Comparison of ENCODE assay signal across 9 cellular contexts in the genomic region with DNA sequence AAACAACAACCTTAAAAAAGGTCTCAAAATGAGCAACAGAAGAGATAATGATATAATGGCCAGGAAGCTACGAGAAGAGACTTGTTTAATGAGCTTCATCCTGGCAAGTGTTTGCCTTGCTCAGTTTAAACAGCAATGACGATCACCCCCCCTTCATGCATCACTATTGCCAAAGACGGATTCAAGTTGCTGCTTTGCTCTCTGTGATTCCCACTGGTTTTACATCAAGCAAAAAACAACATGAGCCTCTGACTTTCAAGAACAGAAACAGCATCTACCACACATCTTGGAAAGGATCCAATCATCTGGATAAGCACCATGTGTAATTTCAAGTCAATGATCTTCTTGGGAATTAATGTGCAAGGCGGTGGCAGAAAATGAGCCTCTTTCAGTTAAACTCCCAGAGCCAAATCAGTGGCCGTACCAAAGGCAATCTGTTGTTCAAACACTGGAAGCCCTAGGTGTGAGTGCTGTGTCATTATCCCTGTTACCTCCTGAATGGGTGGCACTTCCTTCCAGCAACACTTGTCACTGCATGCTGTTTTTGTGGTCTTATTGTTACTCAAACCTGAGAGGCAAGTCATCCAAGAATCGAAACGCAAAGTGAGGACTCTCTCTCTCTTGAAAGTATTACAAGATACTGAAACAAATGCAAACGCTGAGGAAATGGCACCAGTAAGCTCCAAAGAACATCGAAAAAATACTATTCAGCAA.
A peak's percentile ranks its signal among the peaks of the same experiment; 100 is the strongest.
DNase-seq lines count a peak whose midpoint lies in the region; ATAC-seq, FAIRE-seq and TF ChIP-seq lines count a peak whose summit lies in the region.
"Had no signal": no experiment of that assay in that cellular context is flagged by ENCODE, and none has a peak within 500 bp of the region (broad histone marks: within the 10 kb centered on the region; RNA-seq: fewer than 3 reads in every experiment).

No MANE protein-coding gene starts in this region.

- ATAC-seq in GM21825 (IDR thresholded peaks at IDR 0.05; ENCODE audit: unreplicated experiment) = peak; percentile 67
- peak; percentile 89 for ATAC-seq in stimulated activated naive CD8-positive, alpha-beta T cell treated with anti-CD3 and anti-CD28 coated beads, Interleukin-15, Interleukin-2, amounts not matched to agents 100 U/mL and 50 U/mL, for 24 hours

- TF ChIP-seq CTCF in choroid plexus epithelial cell (conservative IDR thresholded peaks at IDR 0.05; ENCODE audit: low read depth, low read length) (no peak), ascending aorta (IDR thresholded peaks at IDR 0.05) (no peak)

- no peaks in the 10 kb centered on the region for H3K9me3 ChIP-seq in ascending aorta

- no peaks in the 10 kb centered on the region for H3K36me3 ChIP-seq in ascending aorta
- H3K36me3 ChIP-seq: cardiac muscle cell had no signal

- intact Hi-C loops in ascending aorta (cut with DNase I) = no loop called here

- peak; percentile 82 for FAIRE-seq in GM12892 (lab: Jason Lieb, UNC)

- TF ChIP-seq POLR2A in GM12892 (IDR thresholded peaks at IDR 0.05; ENCODE audit: low read depth, low read length) = no peak

- DNase-seq in GM12892 (ENCODE audit: insufficient read length) = peak; percentile 16
- peak; percentile 94 for DNase-seq in NCI-H2171 treated with DMSO at 0.1 percent for 48 hours (lab: John Stamatoyannopoulos, UW)
- DNase-seq in choroid plexus epithelial cell (ENCODE audit: low read depth) = peak; percentile 91
- DNase-seq in stimulated activated naive CD8-positive, alpha-beta T cell treated with anti-CD3 and anti-CD28 coated beads, Interleukin-15, Interleukin-2, amounts not matched to agents 100 U/mL and 50 U/mL, for 24 hours = no peak
- DNase-seq in ascending aorta (ENCODE audit: low spot score in 2 of 2) = no peak
- DNase-seq in kidney glomerular epithelial cell (lab: John Stamatoyannopoulos, UW) = no peak
- DNase-seq in retina = no peak

- H3K4me1 ChIP-seq in ascending aorta = no peaks in the 10 kb centered on the region

- no peak overlapping the region for H3K27ac ChIP-seq in ascending aorta
- H3K27ac ChIP-seq: cardiac muscle cell had no signal

- no peaks in the 10 kb centered on the region for H3K27me3 ChIP-seq in ascending aorta
- H3K27me3 ChIP-seq: cardiac muscle cell had no signal

- no peak overlapping the region for H3K4me3 ChIP-seq in choroid plexus epithelial cell (ENCODE audit: low read depth, low read length)
- H3K4me3 ChIP-seq in ascending aorta = no peak overlapping the region
- H3K4me3 ChIP-seq: cardiac muscle cell had no signal

Comparison
In these comparisons a context has a peak if more than half of its experiments do, and no peak if none do; other contexts are left out.
1. DNase-seq: peak in GM12892 (single experiment), NCI-H2171 treated with DMSO at 0.1 percent for 48 hours (single experiment) and choroid plexus epithelial cell (single experiment); none in stimulated activated naive CD8-positive, alpha-beta T cell treated with anti-CD3 and anti-CD28 coated beads, Interleukin-15, Interleukin-2, amounts not matched to agents 100 U/mL and 50 U/mL, for 24 hours (single experiment), ascending aorta (0 of 2), kidney glomerular epithelial cell (single experiment) and retina (single experiment).